Comparison of ENCODE assay signal across 8 cellular contexts in the genomic region with DNA sequence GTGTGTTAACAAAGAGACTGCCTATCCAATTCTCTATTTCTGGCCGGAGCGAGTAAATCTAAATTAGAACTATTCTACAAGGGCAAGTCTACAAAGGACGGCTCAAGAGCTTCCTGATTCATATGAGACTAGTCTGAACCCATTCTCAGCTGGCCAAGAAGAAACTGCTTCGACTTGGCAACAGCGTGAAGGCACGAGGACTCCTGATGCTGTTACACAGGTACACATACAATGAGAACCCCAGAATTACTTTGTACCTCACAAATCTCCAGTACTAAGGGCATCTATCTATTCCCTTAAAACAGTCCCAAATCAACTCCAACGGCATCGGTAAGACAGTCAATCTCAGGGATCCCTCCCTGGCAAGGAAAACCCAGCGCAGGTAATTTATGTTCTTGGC. TPM values are rescaled to one million over a fixed set of nuclear protein-coding genes. Genes with fewer than 3 reads are reported as not detected.
A peak's percentile ranks its signal among the peaks of the same experiment; 100 is the strongest.
DNase-seq lines count a peak whose midpoint lies in the region; TF ChIP-seq lines count a peak whose summit lies in the region.

No MANE protein-coding gene starts in this region.

- H3K27me3 Mint-ChIP-seq in nephron progenitor cell (ENCODE audit: low read depth, poor library complexity): peaks cover 9% of the 10 kb centered on the region

- no peak overlapping the region for H3K27ac ChIP-seq in BLaER1
- H3K27ac ChIP-seq in effector memory CD4-positive, alpha-beta T cell (ENCODE audit: insufficient read depth, low read length, poor library complexity, severe bottlenecking): no peak overlapping the region

- no peaks in the 10 kb centered on the region for H3K9me3 Mint-ChIP-seq in nephron progenitor cell

- peaks cover 32% of the 10 kb centered on the region for H3K4me1 ChIP-seq in BLaER1
- H3K4me1 ChIP-seq in effector memory CD4-positive, alpha-beta T cell (ENCODE audit: control insufficient read depth, insufficient read depth, low read length, poor library complexity, severe bottlenecking): peaks cover 16% of the 10 kb centered on the region

- H3K4me1 Mint-ChIP-seq in nephron progenitor cell: peaks cover 35% of the 10 kb centered on the region

- peaks cover 23% of the 10 kb centered on the region for H3K36me3 Mint-ChIP-seq in nephron progenitor cell (ENCODE audit: low read depth)

- peak overlapping the region; percentile 98 for H3K9ac ChIP-seq in BLaER1

- DNase-seq in MG63: no peak
- no peak for DNase-seq in effector memory CD4-positive, alpha-beta T cell
- DNase-seq in nephron progenitor cell: no peak
- no peak for DNase-seq in NCI-H526 (lab: John Stamatoyannopoulos, UW)
- no peak for DNase-seq in GM19238 (ENCODE audit: insufficient read length, low spot score)
- no peak for DNase-seq in stimulated activated CD4-positive, alpha-beta T cell treated with anti-CD3 and anti-CD28 coated beads, Interleukin-1b, Interleukin-23, amount 100 ng/mL, for 48 hours
- no peak for DNase-seq in ecto neural progenitor cell (ENCODE audit: low spot score)

- H3K4me3 ChIP-seq in BLaER1 (peak overlapping the region; percentile 100), MG63 (peak overlapping the region; percentile 75)
- peak overlapping the region; percentile 98 for H3K4me3 ChIP-seq in effector memory CD4-positive, alpha-beta T cell (ENCODE audit: insufficient read depth, low read depth, low read length, poor library complexity, severe bottlenecking)

- peak overlapping the region; percentile 94 for H3K4me2 ChIP-seq in BLaER1

- H3K4me3 Mint-ChIP-seq in nephron progenitor cell: peak overlapping the region; percentile 92

- H4K20me1 ChIP-seq in BLaER1: peaks cover 63% of the 10 kb centered on the region

- H3K27ac Mint-ChIP-seq in nephron progenitor cell: peak overlapping the region; percentile 36

- no peak for TF ChIP-seq CTCF in nephron progenitor cell (IDR thresholded peaks at IDR 0.05)

- H3K36me3 ChIP-seq in BLaER1: peaks cover 40% of the 10 kb centered on the region
- peaks cover 15% of the 10 kb centered on the region for H3K36me3 ChIP-seq in MG63
- H3K36me3 ChIP-seq in effector memory CD4-positive, alpha-beta T cell (ENCODE audit: control insufficient read depth, insufficient read depth, low read length): no peaks in the 10 kb centered on the region

- H3K27me3 ChIP-seq in BLaER1 (no peaks in the 10 kb centered on the region), MG63 (no peaks in the 10 kb centered on the region)
- no peaks in the 10 kb centered on the region for H3K27me3 ChIP-seq in effector memory CD4-positive, alpha-beta T cell (replicated peaks; ENCODE audit: control insufficient read depth, insufficient read depth, low read length, poor library complexity, severe bottlenecking)

- no peaks in the 10 kb centered on the region for H3K9me3 ChIP-seq in BLaER1
- H3K9me3 ChIP-seq in MG63: no peaks in the 10 kb centered on the region
- no peaks in the 10 kb centered on the region for H3K9me3 ChIP-seq in effector memory CD4-positive, alpha-beta T cell (ENCODE audit: control insufficient read depth, low read length)

RNA-seq across cellular contexts. Expression of a gene that starts 1.5 kb away (rescaled TPM):
- 35.1 and 36.0 TPM in 2 replicates for total RNA-seq in MG63 (2014; rRNA removed; shearing (Covaris generic); ENCODE audit: low replicate concordance)

RNA-seq across cellular contexts. Expression of a gene that starts 37.9 kb away (rescaled TPM):
- total RNA-seq in MG63 (2014; rRNA removed; shearing (Covaris generic); ENCODE audit: low replicate concordance): 65.5 and 75.2 TPM in 2 replicates

RNA-seq across cellular contexts. Expression of a gene that starts 54.5 kb away (rescaled TPM):
- 108 and 118 TPM in 2 replicates for total RNA-seq in MG63 (2014; rRNA removed; shearing (Covaris generic); ENCODE audit: low replicate concordance)
